ENCODE assay signal across 12 cellular contexts in genomic region chr11:113387605-113388211, GRCh38. TPM values are rescaled to one million over a fixed set of nuclear protein-coding genes. Genes with fewer than 3 reads are reported as not detected.
DNase-seq lines count a peak whose midpoint lies in the region; FAIRE-seq and TF ChIP-seq lines count a peak whose summit lies in the region.
"Had no signal": no experiment of that assay in that cellular context is flagged by ENCODE, and none has a peak within 500 bp of the region (broad histone marks: within the 10 kb centered on the region; RNA-seq: fewer than 3 reads in every experiment).

Gene ANKK1, plus strand, starts transcription at chr11:113387779. Its CDS starts 106 bp downstream, at chr11:113387885.

- H3K4me2 ChIP-seq in keratinocyte (ENCODE audit: control insufficient read depth, extremely low read depth, insufficient read depth, low read depth, low read length) = peak within 1 kb of the TSS; percentile 29

- in situ Hi-C loops in brain microvascular endothelial cell (cut with HindIII; ENCODE audit: low pct_ligation_motif_present, low sequenced_read_pairs) = no loop called here

- DNase-seq in activated CD4-positive, alpha-beta T cell treated with anti-CD3 and anti-CD28 coated beads for 48 hours = peak; percentile 4
- no peak for DNase-seq in activated CD4-positive, alpha-beta T cell treated with anti-CD3 and anti-CD28 coated beads, Interleukin-2, amount 50 U/mL, for 1 hour
- DNase-seq in brain microvascular endothelial cell = no peak
- no peak for DNase-seq in keratinocyte (ENCODE audit: low read depth, low spot score)
- DNase-seq in testis = peak; percentile 31
- no peak for DNase-seq in HTR-8/SVneo (ENCODE audit: insufficient read length, low spot score)
- no peak for DNase-seq in CD14-positive monocyte (ENCODE audit: low spot score)
- no peak for DNase-seq in NCI-H1105 treated with DMSO at 0.1 percent for 48 hours (lab: John Stamatoyannopoulos, UW)
- DNase-seq: activated naive CD4-positive, alpha-beta T cell treated with anti-CD3 and anti-CD28 coated beads for 36 hours; OCI-M1 had no signal

- TF ChIP-seq POLR2A in testis (IDR thresholded peaks at IDR 0.05) = no peak

- TF ChIP-seq CTCF in brain microvascular endothelial cell (IDR thresholded peaks at IDR 0.05; ENCODE audit: low read depth, low read length, missing control alignments) (peak; percentile 45), keratinocyte (optimal IDR thresholded peaks at IDR 0.05 in 1 of 3, IDR thresholded peaks at IDR 0.05 in 1 of 3, conservative IDR thresholded peaks at IDR 0.05 in 1 of 3; ENCODE audit: extremely low read depth in 1 of 3, insufficient read depth in 2 of 3, low read length in 3 of 3) (peak; percentile 40 to 84 (median 81)), testis (IDR thresholded peaks at IDR 0.05) (peak in 1 of 3 experiments; percentile 25), CD14-positive monocyte (IDR thresholded peaks at IDR 0.05) (no peak)

- intact Hi-C loops in testis (cut with DNase I; ENCODE audit: low total_unique reads) = no loop called here
- intact Hi-C loops in CD14-positive monocyte (cut with micrococcal nuclease) = no loop called here

- dilution Hi-C loops in keratinocyte (cut with MboI; ENCODE audit: extremely low pct_ligation_motif_present, low sequenced_read_pairs) = no loop called here

- peak within 1 kb of the TSS; percentile 30 for H3K4me3 ChIP-seq in brain microvascular endothelial cell (ENCODE audit: low read depth, low read length)
- H3K4me3 ChIP-seq in keratinocyte (ENCODE audit: control insufficient read depth in 2 of 3, extremely low read depth in 1 of 3, insufficient read depth in 2 of 3, low read depth in 1 of 3, low read length in 3 of 3) = peak within 1 kb of the TSS; percentile 16 to 48 (median 30)
- H3K4me3 ChIP-seq in testis = peak within 1 kb of the TSS; percentile 15 to 22

- peak within 1 kb of the TSS; percentile 68 for H3K9ac ChIP-seq in keratinocyte (ENCODE audit: control insufficient read depth, extremely low read depth, insufficient read depth, low read length)

- H4K20me1 ChIP-seq in keratinocyte (ENCODE audit: control insufficient read depth, extremely low read depth, insufficient read depth, low read length) = no peaks in the 10 kb centered on the region

- H3K27ac ChIP-seq in brain microvascular endothelial cell (no peak within 1 kb of the TSS), keratinocyte (ENCODE audit: control insufficient read depth, insufficient read depth, low read length) (peak within 1 kb of the TSS; percentile 50), testis (no peak within 1 kb of the TSS)
- H3K27ac ChIP-seq: VCaP had no signal

- H3K27me3 ChIP-seq in brain microvascular endothelial cell (replicated peaks) (peaks cover 11% of the 10 kb centered on the region), keratinocyte (ENCODE audit: control insufficient read depth, extremely low read depth, insufficient read depth, low read length) (no peaks in the 10 kb centered on the region), testis (no peaks in the 10 kb centered on the region)

- no peaks in the 10 kb centered on the region for H3K9me3 Mint-ChIP-seq in CD14-positive monocyte
- H3K9me3 Mint-ChIP-seq: activated naive CD4-positive, alpha-beta T cell treated with anti-CD3 and anti-CD28 coated beads for 36 hours had no signal

- H3K36me3 ChIP-seq in brain microvascular endothelial cell (replicated peaks) = no peaks in the 10 kb centered on the region
- H3K36me3 ChIP-seq in keratinocyte (ENCODE audit: control insufficient read depth in 2 of 2, extremely low read depth in 1 of 2, insufficient read depth in 2 of 2, low read length in 2 of 2) = no peaks in the 10 kb centered on the region
- no peaks in the 10 kb centered on the region for H3K36me3 ChIP-seq in testis (ENCODE audit: low read depth, missing control alignments)

- H3K79me2 ChIP-seq in keratinocyte (ENCODE audit: control insufficient read depth, insufficient read depth, low read length) = no peaks in the 10 kb centered on the region

- no peaks in the 10 kb centered on the region for H3K4me1 Mint-ChIP-seq in CD14-positive monocyte

- no peak within 1 kb of the TSS for H3K27ac Mint-ChIP-seq in CD14-positive monocyte
- H3K27ac Mint-ChIP-seq: activated naive CD4-positive, alpha-beta T cell treated with anti-CD3 and anti-CD28 coated beads for 36 hours had no signal

- H3K9me1 ChIP-seq in keratinocyte (ENCODE audit: control insufficient read depth, extremely low read depth, insufficient read depth, low read length) = no peaks in the 10 kb centered on the region

- H3K9me3 ChIP-seq in keratinocyte (ENCODE audit: control insufficient read depth, low read depth, low read length) (no peaks in the 10 kb centered on the region), testis (no peaks in the 10 kb centered on the region)

- WGBS in testis, 2 donors = 12 to 38% methylated on average over 6 to 28 of the region's 46 CpGs

- FAIRE-seq in keratinocyte (lab: Jason Lieb, UNC) (no peak), HTR-8/SVneo (lab: Jason Lieb, UNC) (no peak)

- H3K27me3 Mint-ChIP-seq in CD14-positive monocyte (ENCODE audit: low read depth in 3 of 3) = peaks cover 3 to 13% (median 11%) of the 10 kb centered on the region in 3 donors

- H2AFZ ChIP-seq in keratinocyte (ENCODE audit: control insufficient read depth, low read length) = peak within 1 kb of the TSS; percentile 81

- H3K4me3 Mint-ChIP-seq in CD14-positive monocyte = peak within 1 kb of the TSS in 1 of 2 donors; percentile 48
- H3K4me3 Mint-ChIP-seq: activated naive CD4-positive, alpha-beta T cell treated with anti-CD3 and anti-CD28 coated beads for 36 hours had no signal

- H3K4me1 ChIP-seq in keratinocyte (ENCODE audit: control insufficient read depth, extremely low read depth, insufficient read depth, low read length) (peaks cover 34% of the 10 kb centered on the region), testis (no peaks in the 10 kb centered on the region)

- no peaks in the 10 kb centered on the region for H3K36me3 Mint-ChIP-seq in CD14-positive monocyte

RNA-seq across cellular contexts. Expression of gene ANKK1, which starts in this region (rescaled TPM):
- polyA plus RNA-seq in keratinocyte = 0.85 to 1.8 TPM (median 0.92 TPM) in 3 replicates
- 0.17 TPM for polyA plus RNA-seq in keratinocyte (2011; ENCODE audit: low read depth)
- 0.45 and 0.83 TPM in 2 replicates for polyA plus RNA-seq in keratinocyte (2011; cell fraction: cytosol; rRNA removed)
- 3.0 and 3.1 TPM in 2 replicates for polyA plus RNA-seq in keratinocyte (2011; cell fraction: nucleus; rRNA removed)
- polyA plus RNA-seq in keratinocyte (2012; ENCODE audit: low replicate concordance) = 0.89 and 1.0 TPM in 2 replicates
- polyA minus RNA-seq in keratinocyte = 1.1 to 1.8 TPM (median 1.4 TPM) in 3 replicates
- polyA minus RNA-seq in keratinocyte (2011; cell fraction: cytosol; rRNA and poly(A)+ RNA removed) = 1.2 TPM
- 1.6 and 2.0 TPM in 2 replicates for polyA minus RNA-seq in keratinocyte (2011; cell fraction: nucleus; rRNA and poly(A)+ RNA removed)
- total RNA-seq in testis = 1 to 10 TPM; 2.1 to 2.2 TPM
- 2.5 TPM for polyA plus RNA-seq in testis (ENCODE audit: insufficient read depth, low read depth, low replicate concordance)
- under 1 TPM in 1 of 2 donors, not detected in 1; 0.07 TPM for polyA plus RNA-seq in CD14-positive monocyte
- total RNA-seq: myocyte had no signal

Comparison
In these comparisons a context has a peak if more than half of its experiments do, and no peak if none do; other contexts are left out.
1. DNase-seq: peak in activated CD4-positive, alpha-beta T cell treated with anti-CD3 and anti-CD28 coated beads for 48 hours (single experiment) and testis (single experiment); none in activated CD4-positive, alpha-beta T cell treated with anti-CD3 and anti-CD28 coated beads, Interleukin-2, amount 50 U/mL, for 1 hour (single experiment), brain microvascular endothelial cell (single experiment), keratinocyte (single experiment), HTR-8/SVneo (single experiment), CD14-positive monocyte (single experiment) and NCI-H1105 treated with DMSO at 0.1 percent for 48 hours (single experiment).
2. Peak in every context shown above with its lines, with median percentiles within 50 percentile points of each other: H3K4me3 ChIP-seq.